In the genomic region with DNA sequence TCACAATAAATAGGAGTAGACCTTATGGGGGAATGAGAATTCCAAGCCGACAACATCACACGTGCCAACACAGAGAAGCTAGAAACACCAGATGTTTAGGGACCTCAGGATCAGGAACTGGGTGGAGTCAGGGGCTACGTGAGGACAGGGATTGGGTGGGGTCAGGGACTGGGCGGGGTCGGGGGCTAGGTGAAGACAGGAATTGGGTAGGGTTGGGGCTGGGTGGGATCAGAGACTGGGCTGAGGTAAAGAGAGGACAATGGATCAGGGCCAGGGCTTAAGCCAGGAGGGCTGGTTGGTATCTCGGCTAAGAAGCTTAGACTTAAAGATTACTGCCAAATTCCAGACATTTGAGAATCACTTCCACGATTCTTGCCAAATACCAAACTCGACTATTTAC, we compare ENCODE assay signal across 1 cellular context.
TF ChIP-seq lines count a peak whose summit lies in the region.

No MANE protein-coding gene starts in this region.

TF ChIP-seq in WTC11, 78 proteins besides CTCF, POLR2A, EP300 and RAD21:
- TF ChIP-seq, protein P1, sequence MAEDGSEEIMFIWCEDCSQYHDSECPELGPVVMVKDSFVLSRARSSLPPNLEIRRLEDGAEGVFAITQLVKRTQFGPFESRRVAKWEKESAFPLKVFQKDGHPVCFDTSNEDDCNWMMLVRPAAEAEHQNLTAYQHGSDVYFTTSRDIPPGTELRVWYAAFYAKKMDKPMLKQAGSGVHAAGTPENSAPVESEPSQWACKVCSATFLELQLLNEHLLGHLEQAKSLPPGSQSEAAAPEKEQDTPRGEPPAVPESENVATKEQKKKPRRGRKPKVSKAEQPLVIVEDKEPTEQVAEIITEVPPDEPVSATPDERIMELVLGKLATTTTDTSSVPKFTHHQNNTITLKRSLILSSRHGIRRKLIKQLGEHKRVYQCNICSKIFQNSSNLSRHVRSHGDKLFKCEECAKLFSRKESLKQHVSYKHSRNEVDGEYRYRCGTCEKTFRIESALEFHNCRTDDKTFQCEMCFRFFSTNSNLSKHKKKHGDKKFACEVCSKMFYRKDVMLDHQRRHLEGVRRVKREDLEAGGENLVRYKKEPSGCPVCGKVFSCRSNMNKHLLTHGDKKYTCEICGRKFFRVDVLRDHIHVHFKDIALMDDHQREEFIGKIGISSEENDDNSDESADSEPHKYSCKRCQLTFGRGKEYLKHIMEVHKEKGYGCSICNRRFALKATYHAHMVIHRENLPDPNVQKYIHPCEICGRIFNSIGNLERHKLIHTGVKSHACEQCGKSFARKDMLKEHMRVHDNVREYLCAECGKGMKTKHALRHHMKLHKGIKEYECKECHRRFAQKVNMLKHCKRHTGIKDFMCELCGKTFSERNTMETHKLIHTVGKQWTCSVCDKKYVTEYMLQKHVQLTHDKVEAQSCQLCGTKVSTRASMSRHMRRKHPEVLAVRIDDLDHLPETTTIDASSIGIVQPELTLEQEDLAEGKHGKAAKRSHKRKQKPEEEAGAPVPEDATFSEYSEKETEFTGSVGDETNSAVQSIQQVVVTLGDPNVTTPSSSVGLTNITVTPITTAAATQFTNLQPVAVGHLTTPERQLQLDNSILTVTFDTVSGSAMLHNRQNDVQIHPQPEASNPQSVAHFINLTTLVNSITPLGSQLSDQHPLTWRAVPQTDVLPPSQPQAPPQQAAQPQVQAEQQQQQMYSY (CRISPR knock-in tag; IDR thresholded peaks at IDR 0.05), result 0 out of 2 replicates have a peak, but pooled peaks have one; percentile 28
- TF ChIP-seq, protein P2, sequence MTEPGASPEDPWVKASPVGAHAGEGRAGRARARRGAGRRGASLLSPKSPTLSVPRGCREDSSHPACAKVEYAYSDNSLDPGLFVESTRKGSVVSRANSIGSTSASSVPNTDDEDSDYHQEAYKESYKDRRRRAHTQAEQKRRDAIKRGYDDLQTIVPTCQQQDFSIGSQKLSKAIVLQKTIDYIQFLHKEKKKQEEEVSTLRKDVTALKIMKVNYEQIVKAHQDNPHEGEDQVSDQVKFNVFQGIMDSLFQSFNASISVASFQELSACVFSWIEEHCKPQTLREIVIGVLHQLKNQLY (CRISPR knock-in tag; IDR thresholded peaks at IDR 0.05), result no peak
- no peak for TF ChIP-seq CREM (CRISPR knock-in tag; IDR thresholded peaks at IDR 0.05)
- TF ChIP-seq, protein P3, sequence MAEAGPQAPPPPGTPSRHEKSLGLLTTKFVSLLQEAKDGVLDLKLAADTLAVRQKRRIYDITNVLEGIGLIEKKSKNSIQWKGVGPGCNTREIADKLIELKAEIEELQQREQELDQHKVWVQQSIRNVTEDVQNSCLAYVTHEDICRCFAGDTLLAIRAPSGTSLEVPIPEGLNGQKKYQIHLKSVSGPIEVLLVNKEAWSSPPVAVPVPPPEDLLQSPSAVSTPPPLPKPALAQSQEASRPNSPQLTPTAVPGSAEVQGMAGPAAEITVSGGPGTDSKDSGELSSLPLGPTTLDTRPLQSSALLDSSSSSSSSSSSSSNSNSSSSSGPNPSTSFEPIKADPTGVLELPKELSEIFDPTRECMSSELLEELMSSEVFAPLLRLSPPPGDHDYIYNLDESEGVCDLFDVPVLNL (CRISPR knock-in tag; IDR thresholded peaks at IDR 0.05; ENCODE audit: borderline replicate concordance, low read depth), result no peak
- TF ChIP-seq, protein P4, sequence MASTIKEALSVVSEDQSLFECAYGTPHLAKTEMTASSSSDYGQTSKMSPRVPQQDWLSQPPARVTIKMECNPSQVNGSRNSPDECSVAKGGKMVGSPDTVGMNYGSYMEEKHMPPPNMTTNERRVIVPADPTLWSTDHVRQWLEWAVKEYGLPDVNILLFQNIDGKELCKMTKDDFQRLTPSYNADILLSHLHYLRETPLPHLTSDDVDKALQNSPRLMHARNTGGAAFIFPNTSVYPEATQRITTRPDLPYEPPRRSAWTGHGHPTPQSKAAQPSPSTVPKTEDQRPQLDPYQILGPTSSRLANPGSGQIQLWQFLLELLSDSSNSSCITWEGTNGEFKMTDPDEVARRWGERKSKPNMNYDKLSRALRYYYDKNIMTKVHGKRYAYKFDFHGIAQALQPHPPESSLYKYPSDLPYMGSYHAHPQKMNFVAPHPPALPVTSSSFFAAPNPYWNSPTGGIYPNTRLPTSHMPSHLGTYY (CRISPR knock-in tag; IDR thresholded peaks at IDR 0.05), result no peak
TF ChIP-seq in WTC11: peak in this region for 1.
